Comparison of ENCODE assay signal across 8 cellular contexts in the genomic region with DNA sequence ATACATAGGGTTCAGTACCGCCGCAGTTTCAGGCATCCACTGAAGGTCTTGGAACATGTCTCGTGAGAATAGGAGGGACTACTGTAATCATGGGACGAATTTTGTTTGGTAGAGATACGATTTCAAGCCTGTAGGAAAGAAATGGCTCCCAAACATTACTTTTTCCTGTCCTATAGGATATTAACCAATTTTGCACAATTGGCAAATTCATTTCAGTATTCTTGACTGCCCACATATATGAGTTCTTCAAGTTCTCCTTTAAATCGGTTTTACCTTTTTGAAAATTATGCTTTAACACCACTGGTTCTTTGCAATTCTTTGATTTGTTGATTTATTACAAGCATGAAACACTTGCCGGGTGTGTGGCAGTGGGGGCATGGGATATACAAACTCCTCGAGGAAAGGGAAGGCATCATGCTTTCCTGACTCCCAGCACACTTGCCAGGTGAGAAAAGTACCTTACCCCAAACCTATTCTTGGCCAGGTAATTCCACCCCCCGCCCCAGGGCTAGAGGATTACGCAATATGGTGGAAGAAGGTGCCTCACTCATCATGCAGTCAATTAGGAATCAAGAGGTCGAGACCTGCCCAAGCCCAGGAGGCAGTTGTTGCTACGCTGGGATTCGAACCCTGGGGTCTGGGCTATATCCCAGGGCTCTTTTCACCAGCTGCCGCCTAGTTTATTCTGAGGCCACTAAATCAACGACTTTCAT. TPM values are rescaled to one million over a fixed set of nuclear protein-coding genes. Genes with fewer than 3 reads are reported as not detected.
A peak's percentile ranks its signal among the peaks of the same experiment; 100 is the strongest.
DNase-seq lines count a peak whose midpoint lies in the region; ATAC-seq, FAIRE-seq and TF ChIP-seq lines count a peak whose summit lies in the region.

No MANE protein-coding gene starts in this region.

- ATAC-seq in GM18517 (IDR thresholded peaks at IDR 0.05; ENCODE audit: unreplicated experiment), result peak; percentile 23
- ATAC-seq in HG03135 (IDR thresholded peaks at IDR 0.05; ENCODE audit: unreplicated experiment), result peak; percentile 22
- peak in 1 of 2 donors; percentile 3 for ATAC-seq in naive B cell (ENCODE audit: low read depth in 2 of 2)

- H3K4me1 Mint-ChIP-seq in naive B cell, result peaks cover 13 to 22% (median 19%) of the 10 kb centered on the region in 3 donors

- DNase-seq in bronchial epithelial cell (ENCODE audit: low read depth) (peak; percentile 61), naive B cell (no peak), Kasumi-1 (lab: John Stamatoyannopoulos, UW) (no peak), SKM-1 (lab: John Stamatoyannopoulos, UW; ENCODE audit: unreplicated experiment) (no peak), NCI-H128 (lab: John Stamatoyannopoulos, UW; ENCODE audit: unreplicated experiment) (no peak), GDM1 (lab: John Stamatoyannopoulos, UW) (no peak)

- peak overlapping the region; percentile 28 to 95 (median 86) for H3K27ac Mint-ChIP-seq in naive B cell

- H3K4me3 Mint-ChIP-seq in naive B cell, result peak overlapping the region; percentile 93 to 99 (median 98)

- no peak for TF ChIP-seq CTCF in bronchial epithelial cell (IDR thresholded peaks at IDR 0.05; ENCODE audit: insufficient read depth, low read length, severe bottlenecking)

- peaks cover 0 to 19% (median 6%) of the 10 kb centered on the region in 3 donors for H3K27me3 Mint-ChIP-seq in naive B cell

- no peak for FAIRE-seq in bronchial epithelial cell (lab: Jason Lieb, UNC)

- H3K36me3 Mint-ChIP-seq in naive B cell, result no peaks in the 10 kb centered on the region

- no peaks in the 10 kb centered on the region for H3K9me3 Mint-ChIP-seq in naive B cell

- H3K4me3 ChIP-seq in bronchial epithelial cell (ENCODE audit: low read depth, low read length), result peak overlapping the region; percentile 75

- no peaks in the 10 kb centered on the region for H3K36me3 ChIP-seq in bronchial epithelial cell (ENCODE audit: control insufficient read depth, insufficient read depth, low read length)

- H3K27me3 ChIP-seq in bronchial epithelial cell (ENCODE audit: control insufficient read depth, insufficient read depth, low read length), result no peaks in the 10 kb centered on the region

RNA-seq across cellular contexts. Expression of a gene that starts 0.6 kb away (rescaled TPM):
- 19.0 and 19.1 TPM in 2 replicates for total RNA-seq in bronchial epithelial cell
- polyA plus RNA-seq in naive B cell (ENCODE audit: low read depth in 6 of 6), result 10 to 100 TPM in 1 of 6 donors, 1 to 10 TPM in 5; 4.1 to 11.6 (median 6.1) TPM
